Comparison of ENCODE assay signal across 1 cellular context in genomic region chr1:161130266-161130665, GRCh38.
TF ChIP-seq lines count a peak whose summit lies in the region.

No MANE protein-coding gene starts in this region.

TF ChIP-seq in A549, 52 proteins besides CTCF, POLR2A, EP300 and RAD21 (continued from another document):
- no peak for TF ChIP-seq USF2 (IDR thresholded peaks at IDR 0.05)
- no peak for TF ChIP-seq PBX3 (IDR thresholded peaks at IDR 0.05)
- TF ChIP-seq RFX5 (IDR thresholded peaks at IDR 0.05): no peak
- no peak for TF ChIP-seq CEBPB (IDR thresholded peaks at IDR 0.05)
- no peak for TF ChIP-seq JUN (IDR thresholded peaks at IDR 0.05)
- no peak for TF ChIP-seq CBX2 (IDR thresholded peaks at IDR 0.05; ENCODE audit: borderline replicate concordance, low read depth)
- TF ChIP-seq ZFP36 (IDR thresholded peaks at IDR 0.05; ENCODE audit: borderline replicate concordance, partially characterized antibody): no peak
- no peak for TF ChIP-seq HES2 (IDR thresholded peaks at IDR 0.05)
- TF ChIP-seq ELK1 (IDR thresholded peaks at IDR 0.05; ENCODE audit: low read depth, low read length): no peak
- no peak for TF ChIP-seq GATA3 (IDR thresholded peaks at IDR 0.05; ENCODE audit: borderline replicate concordance)
TF ChIP-seq in A549: peak in this region for 0.
